ENCODE assay signal across 18 cellular contexts in genomic region chr3:185084883-185085282, GRCh38.
DNase-seq lines count a peak whose midpoint lies in the region; ATAC-seq and TF ChIP-seq lines count a peak whose summit lies in the region.
"Had no signal": no experiment of that assay in that cellular context is flagged by ENCODE, and none has a peak within 500 bp of the region (broad histone marks: within the 10 kb centered on the region; RNA-seq: fewer than 3 reads in every experiment).

No MANE protein-coding gene starts in this region.

- H3K9me3 ChIP-seq in GM23248 (ENCODE audit: low read depth) (no peaks in the 10 kb centered on the region), right cardiac atrium (ENCODE audit: control insufficient read depth, low read length) (no peaks in the 10 kb centered on the region)
- H3K9me3 ChIP-seq: prostate gland, tibial artery had no signal

- no peak overlapping the region for H2AFZ ChIP-seq in GM23248

- no peaks in the 10 kb centered on the region for H4K20me1 ChIP-seq in GM23248 (ENCODE audit: insufficient read depth)

- no peaks in the 10 kb centered on the region for H3K36me3 ChIP-seq in GM23248 (ENCODE audit: low read depth)
- H3K36me3 ChIP-seq: prostate gland had no signal

- WGBS in GM23248 (ENCODE audit: low coverage in 1 of 2, low lambda C conversion rate in 2 of 2, missing lambda C conversion rate in 2 of 2), 2 experiments, result 33 to 39% methylated on average over 5 of the region's 5 CpGs
- WGBS in right cardiac atrium, result 72% methylated on average over 5 of the region's 5 CpGs

- in situ Hi-C loops in GM23248 (cut with MboI), result no loop called here

- no peak overlapping the region for H3K4me2 ChIP-seq in GM23248 (ENCODE audit: unreplicated experiment)

- ATAC-seq in right cardiac atrium (no peak), GM18520 (IDR thresholded peaks at IDR 0.05; ENCODE audit: unreplicated experiment) (no peak), left lobe of liver (no peak)
- ATAC-seq: activated CD8-positive, alpha-beta memory T cell treated with anti-CD3 and anti-CD28 coated beads, Interleukin-2, amount 10 ng/mL, durations not matched to agents 7 days and 5 days; esophagus mucosa had no signal

- no peaks in the 10 kb centered on the region for H3F3A ChIP-seq in GM23248 (ENCODE audit: insufficient read depth)

- TF ChIP-seq CTCF in foreskin fibroblast (IDR thresholded peaks at IDR 0.05; ENCODE audit: low read depth, low read length), result peak; percentile 86

- no peak overlapping the region for H3K4me3 ChIP-seq in GM23248
- H3K4me3 ChIP-seq in foreskin fibroblast (ENCODE audit: low read depth in 1 of 2, low read length in 2 of 2), result no peak overlapping the region
- no peak overlapping the region for H3K4me3 ChIP-seq in right cardiac atrium (ENCODE audit: low read length)
- H3K4me3 ChIP-seq: prostate gland, tibial artery had no signal

- H3K27me3 ChIP-seq in GM23248 (replicated peaks; ENCODE audit: insufficient read depth) (peaks cover 13% of the 10 kb centered on the region), right cardiac atrium (ENCODE audit: control insufficient read depth, insufficient read depth) (no peaks in the 10 kb centered on the region)
- H3K27me3 ChIP-seq: tibial artery had no signal

- H3K4me1 ChIP-seq in GM23248 (ENCODE audit: insufficient read depth) (peaks cover 7% of the 10 kb centered on the region), right cardiac atrium (ENCODE audit: control insufficient read depth, insufficient read depth, low read length) (no peaks in the 10 kb centered on the region)
- H3K4me1 ChIP-seq: prostate gland had no signal

- no peak overlapping the region for H3K9ac ChIP-seq in GM23248

- DNase-seq in A172 (ENCODE audit: low spot score) (peak; percentile 82), GM23248 (peak; percentile 59), amniotic epithelial cell (ENCODE audit: low read depth) (peak; percentile 83), foreskin fibroblast (peak; percentile 65 to 73), right cardiac atrium (no peak), SHP77 treated with DMSO at 0.1 percent for 48 hours (lab: John Stamatoyannopoulos, UW) (no peak), left lobe of liver (ENCODE audit: low spot score) (no peak)
- DNase-seq: activated CD8-positive, alpha-beta memory T cell treated with anti-CD3 and anti-CD28 coated beads, Interleukin-2, amount 10 ng/mL, durations not matched to agents 7 days and 5 days; central memory CD4-positive, alpha-beta T cell; DMS79; MM.1S; NCI-H2081; stimulated activated CD8-positive, alpha-beta memory T cell treated with anti-CD3 and anti-CD28 coated beads, Interleukin-4, amount 100 ng/mL, for 48 hours; tibial artery had no signal

- intact Hi-C loops in right cardiac atrium (cut with DNase I), result no loop called here

- H3K9me2 ChIP-seq in GM23248 (ENCODE audit: insufficient read depth), result no peaks in the 10 kb centered on the region

- no peak overlapping the region for H3K27ac ChIP-seq in GM23248
- no peak overlapping the region for H3K27ac ChIP-seq in right cardiac atrium (ENCODE audit: low read length)
- H3K27ac ChIP-seq: prostate gland, tibial artery, VCaP had no signal

- H3K79me2 ChIP-seq in GM23248 (ENCODE audit: insufficient read depth), result no peaks in the 10 kb centered on the region

Comparison
In these comparisons a context has a peak if more than half of its experiments do, and no peak if none do; other contexts are left out.
1. DNase-seq: peak in A172 (single experiment), GM23248 (single experiment), amniotic epithelial cell (single experiment) and foreskin fibroblast (2 of 2); none in right cardiac atrium (0 of 3), SHP77 treated with DMSO at 0.1 percent for 48 hours (single experiment) and left lobe of liver (single experiment).